In genomic region chr2:128310094-128310716, GRCh38 we compare ENCODE assay signal across 11 cellular contexts. TPM values are rescaled to one million over a fixed set of nuclear protein-coding genes. Genes with fewer than 3 reads are reported as not detected.
DNase-seq lines count a peak whose midpoint lies in the region; ATAC-seq and TF ChIP-seq lines count a peak whose summit lies in the region.
"Had no signal": no experiment of that assay in that cellular context is flagged by ENCODE, and none has a peak within 500 bp of the region (broad histone marks: within the 10 kb centered on the region; RNA-seq: fewer than 3 reads in every experiment).

No MANE protein-coding gene starts in this region.

- H3K36me3 Mint-ChIP-seq in nephron (ENCODE audit: low read depth), result peaks cover 9% of the 10 kb centered on the region

- peaks cover 78% of the 10 kb centered on the region for H3K4me1 Mint-ChIP-seq in nephron

- ATAC-seq in Right ventricle myocardium inferior (no peak), Right ventricle myocardium superior (ENCODE audit: poor library complexity) (no peak)

- peak overlapping the region in 1 of 3 experiments; percentile 38 for H3K4me3 Mint-ChIP-seq in nephron
- H3K4me3 Mint-ChIP-seq: CD4-positive, alpha-beta T cell had no signal

- H3K27me3 Mint-ChIP-seq in nephron (ENCODE audit: low read depth), result peaks cover 5% of the 10 kb centered on the region
- H3K27me3 Mint-ChIP-seq: CD4-positive, alpha-beta T cell had no signal

- no peaks in the 10 kb centered on the region for H3K9me3 Mint-ChIP-seq in nephron
- H3K9me3 Mint-ChIP-seq: activated T-helper 2 cell treated with anti-CD3 and anti-CD28 coated beads, Interferon-gamma antibody, Interleukin-2, Interleukin-4, amounts not matched to agents 10 μg/mL and 5 μg/mL and 100 μg/mL, durations not matched to agents 14 hours and 24 hours and 36 hours; CD4-positive, alpha-beta T cell had no signal

- TF ChIP-seq CTCF in nephron (IDR thresholded peaks at IDR 0.05; ENCODE audit: unreplicated experiment in 3 of 3), result no peak

- intact Hi-C loops in Right ventricle myocardium inferior (cut with DNase I) (no loop called here), Right ventricle myocardium superior (cut with DNase I) (loop anchor here (10.0 kb wide), 1 partner anchor 75 kb away; no protein-coding TSS in a partner anchor)

- H3K27ac Mint-ChIP-seq in nephron, result peak overlapping the region; percentile 64 to 90 (median 80)
- H3K27ac Mint-ChIP-seq: activated T-helper 2 cell treated with anti-CD3 and anti-CD28 coated beads, Interferon-gamma antibody, Interleukin-2, Interleukin-4, amounts not matched to agents 10 μg/mL and 5 μg/mL and 100 μg/mL, durations not matched to agents 14 hours and 24 hours and 36 hours; CD4-positive, alpha-beta T cell had no signal

- DNase-seq in Right ventricle myocardium inferior (ENCODE audit: missing footprints), result peak; percentile 62
- no peak for DNase-seq in Right ventricle myocardium superior
- DNase-seq in ecto neural progenitor cell (ENCODE audit: low spot score), result peak; percentile 34
- peak; percentile 41 for DNase-seq in ureter (ENCODE audit: low spot score)
- DNase-seq in dedifferentiated amniotic fluid mesenchymal stem cell (ENCODE audit: extremely low spot score), result no peak
- DNase-seq in NCI-H1105 (lab: John Stamatoyannopoulos, UW), result no peak
- DNase-seq in GDM1 (lab: John Stamatoyannopoulos, UW), result no peak
- DNase-seq: PC-9 had no signal

RNA-seq across cellular contexts. Expression of gene HS6ST1, which starts 8.5 kb away (rescaled TPM):
- total RNA-seq in Right ventricle myocardium inferior (34.9 TPM), Right ventricle myocardium superior (35.1 TPM), ureter (56.0 TPM)

Comparison
In these comparisons a context has a peak if more than half of its experiments do, and no peak if none do; other contexts are left out.
1. DNase-seq: peak in Right ventricle myocardium inferior (single experiment), ecto neural progenitor cell (single experiment) and ureter (single experiment); none in Right ventricle myocardium superior (single experiment), dedifferentiated amniotic fluid mesenchymal stem cell (single experiment), NCI-H1105 (single experiment) and GDM1 (single experiment).